ENCODE assay signal across 1 cellular context in the genomic region with DNA sequence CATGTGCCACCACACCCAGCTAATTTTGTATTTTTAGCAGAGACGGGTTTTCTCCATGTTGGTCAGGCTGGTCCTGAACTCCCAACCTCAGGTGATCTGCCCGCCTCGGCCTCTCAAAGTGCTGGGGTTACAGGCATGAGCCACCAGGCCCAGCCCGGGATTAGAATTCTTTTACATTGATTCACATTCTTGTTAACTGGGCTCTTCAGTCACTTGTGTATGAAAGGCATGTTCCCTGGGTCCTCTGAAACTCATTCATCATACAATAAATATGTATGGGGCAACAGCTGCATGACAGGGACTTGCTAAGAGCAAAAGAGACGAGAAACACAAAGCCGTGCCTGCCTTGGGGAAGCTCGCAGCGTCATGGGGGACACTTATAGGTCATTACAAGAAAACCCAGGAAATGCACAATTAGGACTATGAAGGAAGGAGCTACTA. TPM values are rescaled to one million over a fixed set of nuclear protein-coding genes. Genes with fewer than 3 reads are reported as not detected.
"Had no signal": no experiment of that assay in that cellular context is flagged by ENCODE, and none has a peak within 500 bp of the region (broad histone marks: within the 10 kb centered on the region; RNA-seq: fewer than 3 reads in every experiment).

No MANE protein-coding gene starts in this region.

RNA-seq across cellular contexts. Expression of a gene that starts 31.9 kb away (rescaled TPM):
- total RNA-seq: activated B cell treated with CpG ODN at 0.5 μM for 24 hours had no signal
